Comparison of ENCODE assay signal across 8 cellular contexts in the genomic region with DNA sequence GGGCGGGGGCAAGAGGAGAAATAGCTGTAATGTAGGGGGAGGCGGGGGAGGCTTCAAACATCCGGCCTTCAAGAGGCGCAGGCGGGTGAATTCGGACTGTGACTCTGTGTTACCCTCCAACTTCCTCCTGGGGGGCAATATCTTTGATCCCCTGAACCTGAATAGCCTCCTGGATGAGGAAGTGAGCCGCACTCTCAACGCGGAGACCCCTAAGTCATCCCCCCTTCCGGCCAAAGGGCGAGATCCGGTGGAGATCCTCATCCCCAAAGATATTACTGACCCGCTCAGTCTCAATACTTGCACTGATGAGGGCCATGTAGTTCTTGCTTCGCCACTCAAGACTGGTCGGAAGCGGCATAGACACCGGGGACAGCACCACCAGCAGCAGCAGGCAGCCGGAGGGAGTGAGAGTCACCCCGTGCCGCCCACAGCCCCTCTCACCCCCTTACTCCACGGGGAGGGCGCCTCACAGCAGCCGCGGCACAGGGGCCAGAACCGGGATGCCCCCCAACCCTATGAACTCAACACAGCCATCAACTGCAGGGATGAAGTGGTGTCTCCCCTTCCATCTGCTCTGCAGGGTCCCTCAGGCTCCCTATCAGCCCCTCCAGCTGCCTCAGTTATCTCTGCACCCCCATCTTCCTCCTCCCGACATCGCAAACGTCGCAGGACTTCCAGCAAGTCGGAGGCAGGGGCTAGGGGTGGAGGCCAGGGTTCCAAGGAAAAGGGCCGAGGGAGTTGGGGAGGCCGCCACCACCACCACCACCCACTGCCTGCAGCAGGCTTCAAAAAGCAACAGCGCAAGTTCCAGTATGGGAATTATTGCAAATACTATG. TPM values are rescaled to one million over a fixed set of nuclear protein-coding genes. Genes with fewer than 3 reads are reported as not detected.
A peak's percentile ranks its signal among the peaks of the same experiment; 100 is the strongest.
DNase-seq lines count a peak whose midpoint lies in the region; ATAC-seq and TF ChIP-seq lines count a peak whose summit lies in the region.

No MANE protein-coding gene starts in this region.

- DNase-seq in activated T-cell treated with anti-CD3 and anti-CD28 coated beads, Interleukin-2, amount 50 U/mL, for 24 hours = peak; percentile 61
- DNase-seq in fibroblast of peridontal ligament (ENCODE audit: extremely low read depth) (peak; percentile 8), ovary (peak; percentile 37 to 60 (median 55)), COLO829 (ENCODE audit: low spot score) (no peak), DMS 273 (lab: John Stamatoyannopoulos, UW; ENCODE audit: unreplicated experiment) (no peak)

- H3K4me1 ChIP-seq in BLaER1 = peaks cover 58% of the 10 kb centered on the region
- H3K4me1 ChIP-seq in HUES6 (ENCODE audit: control insufficient read depth, insufficient read depth, low read length) = peaks cover 26% of the 10 kb centered on the region
- H3K4me1 ChIP-seq in ovary (ENCODE audit: insufficient read depth) = peaks cover 21% of the 10 kb centered on the region

- WGBS in ovary, 3 donors = 16 to 22% (median 20%) methylated on average over 30 to 33 of the region's 33 CpGs

- H3K9me3 ChIP-seq in BLaER1 (no peaks in the 10 kb centered on the region; the same call in 1 of the 2 replicates), HUES6 (ENCODE audit: control insufficient read depth, insufficient read depth, low read depth, low read length) (no peaks in the 10 kb centered on the region), ovary (no peaks in the 10 kb centered on the region)

- H3K36me3 ChIP-seq in BLaER1 = peaks cover 45% of the 10 kb centered on the region
- H3K36me3 ChIP-seq in HUES6 (ENCODE audit: control insufficient read depth, insufficient read depth, low read length) = peaks cover 43% of the 10 kb centered on the region
- H3K36me3 ChIP-seq in ovary = no peaks in the 10 kb centered on the region

- ATAC-seq in HG02763 (IDR thresholded peaks at IDR 0.05; ENCODE audit: unreplicated experiment) = no peak

- H3K4me3 ChIP-seq in BLaER1 (peak overlapping the region; percentile 94), HUES6 (ENCODE audit: low read depth, low read length) (peak overlapping the region; percentile 78), ovary (peak overlapping the region; percentile 70)

- TF ChIP-seq EP300 in ovary (IDR thresholded peaks at IDR 0.05) = no peak

- peak overlapping the region; percentile 96 for H3K27ac Mint-ChIP-seq in activated T-cell treated with anti-CD3 and anti-CD28 coated beads, Interleukin-2, amount 50 U/mL, for 24 hours

- peak overlapping the region; percentile 97 for H3K4me3 Mint-ChIP-seq in activated T-cell treated with anti-CD3 and anti-CD28 coated beads, Interleukin-2, amount 50 U/mL, for 24 hours

- H3K27me3 Mint-ChIP-seq in activated T-cell treated with anti-CD3 and anti-CD28 coated beads, Interleukin-2, amount 50 U/mL, for 24 hours = peaks cover 4% of the 10 kb centered on the region

- no peak for TF ChIP-seq POLR2A in ovary (IDR thresholded peaks at IDR 0.05)

- H3K27me3 ChIP-seq in BLaER1 (no peaks in the 10 kb centered on the region), HUES6 (ENCODE audit: control insufficient read depth, insufficient read depth, low read length) (peaks cover 5% of the 10 kb centered on the region; the same call in 1 of the 2 replicates), ovary (no peaks in the 10 kb centered on the region)

- intact Hi-C loops in ovary (cut with DNase I) = no loop called here

- no peak for TF ChIP-seq CTCF in ovary (IDR thresholded peaks at IDR 0.05)

- no peaks in the 10 kb centered on the region for H3K9me3 Mint-ChIP-seq in activated T-cell treated with anti-CD3 and anti-CD28 coated beads, Interleukin-2, amount 50 U/mL, for 24 hours

- peaks cover 72% of the 10 kb centered on the region for H3K36me3 Mint-ChIP-seq in activated T-cell treated with anti-CD3 and anti-CD28 coated beads, Interleukin-2, amount 50 U/mL, for 24 hours (ENCODE audit: low read depth)

- H3K4me2 ChIP-seq in BLaER1 = peak overlapping the region; percentile 95

- H4K20me1 ChIP-seq in BLaER1 = peaks cover 52% of the 10 kb centered on the region

- H3K9ac ChIP-seq in BLaER1 (peak overlapping the region; percentile 100), HUES6 (ENCODE audit: low read length) (peak overlapping the region; percentile 55)

- H3K27ac ChIP-seq in BLaER1 = peak overlapping the region; percentile 100
- H3K27ac ChIP-seq in HUES6 (ENCODE audit: low read depth, low read length) = peak overlapping the region; percentile 98
- peak overlapping the region; percentile 98 to 99 for H3K27ac ChIP-seq in ovary

- peaks cover 58% of the 10 kb centered on the region for H3K4me1 Mint-ChIP-seq in activated T-cell treated with anti-CD3 and anti-CD28 coated beads, Interleukin-2, amount 50 U/mL, for 24 hours (ENCODE audit: low read depth)

RNA-seq across cellular contexts. Expression of gene MEPCE, which starts 1.0 kb away (rescaled TPM):
- 10 to 100 TPM; 29.4 to 60.6 (median 44.7) TPM for total RNA-seq in ovary
- 10 to 100 TPM; 30.0 to 48.9 TPM for polyA plus RNA-seq in ovary

RNA-seq across cellular contexts. Expression of gene ZCWPW1, which starts 2.2 kb away (rescaled TPM):
- total RNA-seq in ovary = 1 to 10 TPM; 2.6 to 6.5 (median 5.0) TPM
- polyA plus RNA-seq in ovary = 1 to 10 TPM; 8.2 to 9.3 TPM

RNA-seq across cellular contexts. Expression of gene PPP1R35, which starts 5.6 kb away (rescaled TPM):
- 10 to 100 TPM; 31.8 to 48.5 (median 39.1) TPM for total RNA-seq in ovary
- polyA plus RNA-seq in ovary = 10 to 100 TPM in 1 of 2 donors, 1 to 10 TPM in 1; 2.7 to 39.8 TPM

RNA-seq across cellular contexts. Expression of gene SPACDR, which starts 33.4 kb away (rescaled TPM):
- total RNA-seq in ovary = 1 to 10 TPM in 2 of 7 donors, under 1 TPM in 4, not detected in 1; 0.45 to 3.0 (median 0.87) TPM
- under 1 TPM; 0.25 to 0.71 TPM for polyA plus RNA-seq in ovary

RNA-seq across cellular contexts. Expression of gene TSC22D4, which starts 48.3 kb away (rescaled TPM):
- total RNA-seq in ovary = 10 to 100 TPM; 19.8 to 57.3 (median 47.5) TPM
- polyA plus RNA-seq in ovary = 10 to 100 TPM in 1 of 2 donors, 1 to 10 TPM in 1; 6.5 to 40.4 TPM

Comparison
In these comparisons a context has a peak if more than half of its experiments do, and no peak if none do; other contexts are left out.
1. DNase-seq: peak in activated T-cell treated with anti-CD3 and anti-CD28 coated beads, Interleukin-2, amount 50 U/mL, for 24 hours (single experiment), fibroblast of peridontal ligament (single experiment) and ovary (5 of 5); none in COLO829 (single experiment) and DMS 273 (single experiment).
2. Peak in every context shown above with its lines, with median percentiles within 50 percentile points of each other: H3K27ac ChIP-seq and H3K4me3 ChIP-seq.